1 cellular context compared by ENCODE assay signal in genomic region chr11:93002380-93002779, GRCh38.
TF ChIP-seq lines count a peak whose summit lies in the region.

No MANE protein-coding gene starts in this region.

TF ChIP-seq in IMR-90, 13 proteins besides CTCF, POLR2A, EP300 and RAD21:
- TF ChIP-seq USF2 (IDR thresholded peaks at IDR 0.05; ENCODE audit: low read depth, low read length) = no peak
- TF ChIP-seq MAZ (IDR thresholded peaks at IDR 0.05; ENCODE audit: borderline replicate concordance, low read depth, low read length) = no peak
- no peak for TF ChIP-seq RFX5 (IDR thresholded peaks at IDR 0.05; ENCODE audit: low read depth, low read length)
- no peak for TF ChIP-seq FOS (IDR thresholded peaks at IDR 0.05; ENCODE audit: low read depth, low read length)
- no peak for TF ChIP-seq NFE2L2 (IDR thresholded peaks at IDR 0.05; ENCODE audit: low read depth, low read length)
- no peak for TF ChIP-seq RCOR1 (IDR thresholded peaks at IDR 0.05; ENCODE audit: insufficient replicate concordance, low read length)
- TF ChIP-seq BHLHE40 (IDR thresholded peaks at IDR 0.05; ENCODE audit: low read depth, low read length) = no peak
- TF ChIP-seq ELK1 (IDR thresholded peaks at IDR 0.05; ENCODE audit: borderline replicate concordance, low read depth, low read length) = no peak
- no peak for TF ChIP-seq CHD1 (IDR thresholded peaks at IDR 0.05; ENCODE audit: low read depth, low read length)
